17 cellular contexts compared by ENCODE assay signal in genomic region chr6:169854813-169855212, GRCh38.
DNase-seq lines count a peak whose midpoint lies in the region; ATAC-seq and TF ChIP-seq lines count a peak whose summit lies in the region.
"Had no signal": no experiment of that assay in that cellular context is flagged by ENCODE, and none has a peak within 500 bp of the region (broad histone marks: within the 10 kb centered on the region; RNA-seq: fewer than 3 reads in every experiment).

No MANE protein-coding gene starts in this region.

- DNase-seq in activated CD8-positive, alpha-beta memory T cell treated with anti-CD3 and anti-CD28 coated beads for 24 hours: peak; percentile 17
- no peak for DNase-seq in activated CD8-positive, alpha-beta memory T cell treated with anti-CD3 and anti-CD28 coated beads, Interleukin-2, amount 50 U/mL, for 4 hours
- DNase-seq in coronary artery (ENCODE audit: low spot score) (peak; percentile 14), GM13977 (ENCODE audit: low spot score) (no peak), KG1 (lab: John Stamatoyannopoulos, UW) (no peak)
- DNase-seq in stimulated activated CD8-positive, alpha-beta memory T cell treated with anti-CD3 and anti-CD28 coated beads, Interleukin-4, amount 100 ng/mL, for 48 hours: peak; percentile 10
- DNase-seq: Calu3; CD8-positive, alpha-beta T cell; DMS79 treated with DMSO at 0.1 percent for 48 hours; HCEC 1CT; HFFc6 had no signal

- no peaks in the 10 kb centered on the region for H3K36me3 ChIP-seq in HEK293 (ENCODE audit: control insufficient read depth in 2 of 2, insufficient read depth in 1 of 2, low read length in 2 of 2)

- in situ Hi-C loops in GM13977 (cut with MboI; ENCODE audit: low pct_unique_long_range_greater_than_20kb, low sequenced_read_pairs, unreplicated experiment): no loop called here

- CTCF ChIA-PET in HEK293 (lab: Yijun Ruan, JAX): interaction anchor here (1.0 kb wide), 1 partner anchor 23 kb away, joined by 3 read pairs; no protein-coding TSS in a partner anchor

- POLR2A ChIA-PET in HEK293 (lab: Yijun Ruan, JAX): no interaction called here

- ATAC-seq in HG02571 (IDR thresholded peaks at IDR 0.05; ENCODE audit: unreplicated experiment): no peak
- ATAC-seq: CD8-positive, alpha-beta T cell; GM12878; GM23338; HepG2 had no signal

- no peaks in the 10 kb centered on the region for H3K4me1 ChIP-seq in HEK293 (ENCODE audit: control insufficient read depth, insufficient read depth, low read length)

- H3K27ac ChIP-seq in HEK293 (ENCODE audit: extremely low read depth, low read depth, low read length): no peak overlapping the region
- H3K27ac ChIP-seq in coronary artery: no peak overlapping the region
- H3K27ac ChIP-seq: BLaER1 had no signal

- no peak for TF ChIP-seq CTCF in HEK293 (tag by site-specific recombination; IDR thresholded peaks at IDR 0.05)
- no peak for TF ChIP-seq CTCF in coronary artery (IDR thresholded peaks at IDR 0.05)
- no peak for TF ChIP-seq CTCF in GM13977 (IDR thresholded peaks at IDR 0.05; ENCODE audit: extremely low read depth, insufficient read depth, missing control alignments)

- H3K4me3 ChIP-seq in HEK293 (ENCODE audit: low read depth, low read length): no peak overlapping the region
- no peak overlapping the region for H3K4me3 ChIP-seq in coronary artery
- H3K4me3 ChIP-seq: BLaER1, GM12878, GM23338 had no signal

- no peaks in the 10 kb centered on the region for H3K9me3 ChIP-seq in HEK293 (ENCODE audit: control insufficient read depth, insufficient read depth, low read depth, low read length)

TF ChIP-seq in HEK293, 187 proteins besides CTCF, POLR2A, EP300 and RAD21:
- TF ChIP-seq, protein P1, sequence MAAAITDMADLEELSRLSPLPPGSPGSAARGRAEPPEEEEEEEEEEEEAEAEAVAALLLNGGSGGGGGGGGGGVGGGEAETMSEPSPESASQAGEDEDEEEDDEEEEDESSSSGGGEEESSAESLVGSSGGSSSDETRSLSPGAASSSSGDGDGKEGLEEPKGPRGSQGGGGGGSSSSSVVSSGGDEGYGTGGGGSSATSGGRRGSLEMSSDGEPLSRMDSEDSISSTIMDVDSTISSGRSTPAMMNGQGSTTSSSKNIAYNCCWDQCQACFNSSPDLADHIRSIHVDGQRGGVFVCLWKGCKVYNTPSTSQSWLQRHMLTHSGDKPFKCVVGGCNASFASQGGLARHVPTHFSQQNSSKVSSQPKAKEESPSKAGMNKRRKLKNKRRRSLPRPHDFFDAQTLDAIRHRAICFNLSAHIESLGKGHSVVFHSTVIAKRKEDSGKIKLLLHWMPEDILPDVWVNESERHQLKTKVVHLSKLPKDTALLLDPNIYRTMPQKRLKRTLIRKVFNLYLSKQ (tag by site-specific recombination; IDR thresholded peaks at IDR 0.05; ENCODE audit: borderline replicate concordance): no peak
- peak; percentile 96 for TF ChIP-seq ZNF10 (tag by site-specific recombination; IDR thresholded peaks at IDR 0.05)

Comparison
In these comparisons a context has a peak if more than half of its experiments do, and no peak if none do; other contexts are left out.
1. DNase-seq: peak in activated CD8-positive, alpha-beta memory T cell treated with anti-CD3 and anti-CD28 coated beads for 24 hours (single experiment), coronary artery (single experiment) and stimulated activated CD8-positive, alpha-beta memory T cell treated with anti-CD3 and anti-CD28 coated beads, Interleukin-4, amount 100 ng/mL, for 48 hours (single experiment); none in activated CD8-positive, alpha-beta memory T cell treated with anti-CD3 and anti-CD28 coated beads, Interleukin-2, amount 50 U/mL, for 4 hours (single experiment), GM13977 (single experiment) and KG1 (single experiment).